13 cellular contexts compared by ENCODE assay signal in genomic region chr9:95746408-95747165, GRCh38.
DNase-seq lines count a peak whose midpoint lies in the region; ATAC-seq lines count a peak whose summit lies in the region.
"Had no signal": no experiment of that assay in that cellular context is flagged by ENCODE, and none has a peak within 500 bp of the region (broad histone marks: within the 10 kb centered on the region; RNA-seq: fewer than 3 reads in every experiment).

No MANE protein-coding gene starts in this region.

- DNase-seq in NCI-H748 (lab: John Stamatoyannopoulos, UW; ENCODE audit: unreplicated experiment) (peak; percentile 41), NCI-H748 treated with DMSO at 0.1 percent for 48 hours (lab: John Stamatoyannopoulos, UW) (no peak), HT-29 (ENCODE audit: low spot score) (peak; percentile 55), foreskin melanocyte (peak; percentile 52), sciatic nerve (ENCODE audit: low spot score) (no peak), NCI-H1436 treated with DMSO at 0.1 percent for 48 hours (lab: John Stamatoyannopoulos, UW) (no peak)
- DNase-seq: C1 segment of cervical spinal cord; CD4-positive, alpha-beta T cell; DMS79; GOT3; H9 had no signal

- intact Hi-C loops in sciatic nerve (cut with DNase I), result no loop called here

- ATAC-seq in sciatic nerve, result peak; percentile 84
- no peak for ATAC-seq in activated CD4-positive, CD25-positive, alpha-beta regulatory T cell treated with anti-CD3 and anti-CD28 coated beads, Interleukin-2, amount 50 U/mL, for 24 hours
- ATAC-seq: GM12878 had no signal

Comparison
In these comparisons a context has a peak if more than half of its experiments do, and no peak if none do; other contexts are left out.
1. DNase-seq: peak in NCI-H748 (single experiment), HT-29 (single experiment) and foreskin melanocyte (single experiment); none in NCI-H748 treated with DMSO at 0.1 percent for 48 hours (single experiment), sciatic nerve (single experiment) and NCI-H1436 treated with DMSO at 0.1 percent for 48 hours (single experiment).